Comparison of ENCODE assay signal across 9 cellular contexts in genomic region chr10:35640951-35641429, GRCh38. TPM values are rescaled to one million over a fixed set of nuclear protein-coding genes. Genes with fewer than 3 reads are reported as not detected.
DNase-seq lines count a peak whose midpoint lies in the region; ATAC-seq and TF ChIP-seq lines count a peak whose summit lies in the region.
"Had no signal": no experiment of that assay in that cellular context is flagged by ENCODE, and none has a peak within 500 bp of the region (broad histone marks: within the 10 kb centered on the region; RNA-seq: fewer than 3 reads in every experiment).

No MANE protein-coding gene starts in this region.

- H3K27ac ChIP-seq in CD8-positive, alpha-beta memory T cell (ENCODE audit: low read depth, low read length) = no peak overlapping the region
- peak overlapping the region; percentile 53 for H3K27ac ChIP-seq in hepatocyte

- peak; percentile 27 for ATAC-seq in HG03442 (IDR thresholded peaks at IDR 0.05; ENCODE audit: unreplicated experiment)

- peak in 2 of 5 donors; percentile 30 to 34 for DNase-seq in CD8-positive, alpha-beta memory T cell
- peak; percentile 26 for DNase-seq in GM19238 (ENCODE audit: insufficient read length, low spot score)
- peak; percentile 88 for DNase-seq in RPMI7951 (ENCODE audit: low read depth)
- DNase-seq in astrocyte of the cerebellum (ENCODE audit: low read depth) = peak; percentile 67
- peak; percentile 85 for DNase-seq in hepatocyte (ENCODE audit: low spot score)
- DNase-seq in pulmonary artery endothelial cell (ENCODE audit: low read depth, low spot score) = peak; percentile 47
- DNase-seq in OCI-M1 (lab: John Stamatoyannopoulos, UW) = no peak

- CTCF ChIA-PET in CD8-positive, alpha-beta memory T cell (lab: Charles Lee) = no interaction called here

- peaks cover 11% of the 10 kb centered on the region for H3K27me3 ChIP-seq in CD8-positive, alpha-beta memory T cell (ENCODE audit: insufficient read depth, low read length, poor library complexity, severe bottlenecking)
- peaks cover 37% of the 10 kb centered on the region for H3K27me3 ChIP-seq in hepatocyte

- no peaks in the 10 kb centered on the region for H3K9me3 ChIP-seq in CD8-positive, alpha-beta memory T cell (ENCODE audit: low read length)
- no peaks in the 10 kb centered on the region for H3K9me3 ChIP-seq in hepatocyte (ENCODE audit: low read depth)

- H3K4me1 Mint-ChIP-seq in CD8-positive, alpha-beta memory T cell = peaks cover 19 to 37% (median 26%) of the 10 kb centered on the region in 3 donors

- peaks cover 2% of the 10 kb centered on the region for H4K20me1 ChIP-seq in hepatocyte (ENCODE audit: insufficient read depth, poor library complexity, severe bottlenecking)

- H3K27me3 Mint-ChIP-seq in CD8-positive, alpha-beta memory T cell = peaks cover 21 to 47% of the 10 kb centered on the region in 2 donors

- H3K9me2 ChIP-seq in hepatocyte (replicated peaks; ENCODE audit: insufficient read depth) = no peaks in the 10 kb centered on the region

- peaks cover 13% of the 10 kb centered on the region for H3K4me1 ChIP-seq in CD8-positive, alpha-beta memory T cell (ENCODE audit: insufficient read depth, low read length)
- peaks cover 22% of the 10 kb centered on the region for H3K4me1 ChIP-seq in hepatocyte (ENCODE audit: insufficient read depth)

- peak overlapping the region; percentile 92 for H3K4me2 ChIP-seq in hepatocyte

- peak overlapping the region in 1 of 8 donors; percentile 43 for H3K27ac Mint-ChIP-seq in CD8-positive, alpha-beta memory T cell

- no peaks in the 10 kb centered on the region for H3K36me3 Mint-ChIP-seq in CD8-positive, alpha-beta memory T cell

- no peaks in the 10 kb centered on the region for H3K9me3 Mint-ChIP-seq in CD8-positive, alpha-beta memory T cell

- POLR2A ChIA-PET in CD8-positive, alpha-beta memory T cell (lab: Charles Lee) = interaction anchor here (0.6 kb wide), 1 partner anchor 444 kb away, joined by 7 read pairs; no protein-coding TSS in a partner anchor

- H3K4me3 ChIP-seq in CD8-positive, alpha-beta memory T cell (ENCODE audit: low read length) = peak overlapping the region; percentile 34
- H3K4me3 ChIP-seq in astrocyte of the cerebellum (ENCODE audit: low read depth, low read length) = peak overlapping the region; percentile 67
- H3K4me3 ChIP-seq in hepatocyte = peak overlapping the region; percentile 67

- peak overlapping the region; percentile 71 for H2AFZ ChIP-seq in hepatocyte

- in situ Hi-C loops in astrocyte of the cerebellum (cut with HindIII; ENCODE audit: low sequenced_read_pairs) = no loop called here

- WGBS in hepatocyte (ENCODE audit: low lambda C conversion rate, missing lambda C conversion rate) = 2% methylated on average over 45 of the region's 45 CpGs

- no peaks in the 10 kb centered on the region for H3K79me2 ChIP-seq in hepatocyte

- peak overlapping the region; percentile 74 to 90 (median 84) for H3K4me3 Mint-ChIP-seq in CD8-positive, alpha-beta memory T cell

- no peaks in the 10 kb centered on the region for H3K36me3 ChIP-seq in CD8-positive, alpha-beta memory T cell (ENCODE audit: insufficient read depth, low read length)
- no peaks in the 10 kb centered on the region for H3K36me3 ChIP-seq in hepatocyte (replicated peaks; ENCODE audit: insufficient read depth, low read depth)

- TF ChIP-seq CTCF in astrocyte of the cerebellum (IDR thresholded peaks at IDR 0.05; ENCODE audit: low read depth, low read length, missing control alignments) = no peak
- no peak for TF ChIP-seq CTCF in hepatocyte (IDR thresholded peaks at IDR 0.05; ENCODE audit: poor library complexity)

RNA-seq across cellular contexts. Expression of gene FZD8, which starts 1.1 kb away (rescaled TPM):
- total RNA-seq in CD8-positive, alpha-beta memory T cell = under 1 TPM; 0.50 to 0.55 TPM
- not detected for polyA plus RNA-seq in CD8-positive, alpha-beta memory T cell
- 2.2 and 3.2 TPM in 2 replicates for total RNA-seq in RPMI7951 (2014; rRNA removed; shearing (Covaris generic))
- total RNA-seq in hepatocyte (5.9 and 7.7 TPM in 2 replicates), pulmonary artery endothelial cell (19.3 and 45.4 TPM in 2 replicates)
- 2.6 and 3.7 TPM in 2 replicates for polyA plus RNA-seq in hepatocyte

RNA-seq across cellular contexts. Expression of gene GJD4, which starts 35.8 kb away (rescaled TPM):
- total RNA-seq in CD8-positive, alpha-beta memory T cell = not detected
- not detected for polyA plus RNA-seq in CD8-positive, alpha-beta memory T cell
- total RNA-seq in RPMI7951 (2014; rRNA removed; shearing (Covaris generic)) = not detected in 2 replicates
- total RNA-seq in hepatocyte (0.17 TPM in 1 of 2 replicates, not detected in the other), pulmonary artery endothelial cell (not detected in 2 replicates)
- polyA plus RNA-seq in hepatocyte = not detected in 2 replicates
- total RNA-seq: T-helper 2 cell treated with Interferon-gamma antibody and Interleukin-4, amounts not matched to agents 100 ng/mL and 5 ng/mL, for 36 hours had no signal
